1 cellular context compared by ENCODE assay signal in the genomic region with DNA sequence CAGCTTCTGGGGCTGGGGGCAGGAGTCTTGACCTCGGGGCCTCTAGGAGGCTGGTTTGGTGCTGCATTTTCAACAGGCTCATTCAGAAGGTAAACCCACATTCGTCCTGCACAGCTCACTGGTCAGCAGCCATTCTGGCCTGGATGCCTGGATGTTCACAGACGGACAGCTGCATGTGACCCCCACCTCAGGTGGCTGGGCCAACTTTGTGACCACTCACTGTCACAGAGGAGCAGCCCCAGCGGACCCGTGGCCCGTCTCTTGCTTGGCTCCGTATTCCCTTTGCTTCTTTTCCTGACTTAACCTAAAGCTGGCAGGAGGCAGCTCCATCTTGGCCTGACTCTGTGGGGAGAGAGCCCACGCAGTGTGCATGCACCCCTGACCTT.
TF ChIP-seq lines count a peak whose summit lies in the region.

No MANE protein-coding gene starts in this region.

TF ChIP-seq in H1, 55 proteins besides CTCF, POLR2A, EP300 and RAD21:
- no peak for TF ChIP-seq SIX5 (IDR thresholded peaks at IDR 0.05; ENCODE audit: low read depth, low read length)
- TF ChIP-seq POLR2AphosphoS5 (IDR thresholded peaks at IDR 0.05; ENCODE audit: low read depth, low read length), result peak; percentile 51; the same call in 1 of the 2 replicates
